18 cellular contexts compared by ENCODE assay signal in genomic region chr13:32225494-32225931, GRCh38.
A peak's percentile ranks its signal among the peaks of the same experiment; 100 is the strongest.
DNase-seq lines count a peak whose midpoint lies in the region; ATAC-seq and TF ChIP-seq lines count a peak whose summit lies in the region.
"Had no signal": no experiment of that assay in that cellular context is flagged by ENCODE, and none has a peak within 500 bp of the region (broad histone marks: within the 10 kb centered on the region; RNA-seq: fewer than 3 reads in every experiment).

No MANE protein-coding gene starts in this region.

- H3K14ac ChIP-seq in neuronal stem cell (ENCODE audit: low read length): no peak overlapping the region

- no peaks in the 10 kb centered on the region for H3K27me3 ChIP-seq in neuronal stem cell (ENCODE audit: control insufficient read depth in 3 of 3, insufficient read depth in 3 of 3, low read depth in 1 of 3, low read length in 3 of 3)
- H3K27me3 ChIP-seq: BE2C, cardiac muscle cell, vagina had no signal

- no peak overlapping the region for H4K91ac ChIP-seq in neuronal stem cell (ENCODE audit: low read depth, low read length, poor library complexity)

- no peak overlapping the region for H3K23ac ChIP-seq in neuronal stem cell (ENCODE audit: low read depth, low read length, poor library complexity)

- H3K18ac ChIP-seq in neuronal stem cell (ENCODE audit: low read length): no peak overlapping the region

- H2BK5ac ChIP-seq in neuronal stem cell (ENCODE audit: low read length): no peak overlapping the region

- H3K79me1 ChIP-seq in neuronal stem cell (ENCODE audit: low read depth, low read length): no peaks in the 10 kb centered on the region

- peaks cover 0 to 6% of the 10 kb centered on the region in 2 donors for H3K36me3 ChIP-seq in neuronal stem cell (replicated peaks in 1 of 2; ENCODE audit: control insufficient read depth in 2 of 2, insufficient read depth in 2 of 2, low read length in 2 of 2)
- H3K36me3 ChIP-seq: cardiac muscle cell, prostate gland had no signal

- WGBS in neuronal stem cell (ENCODE audit: extremely low coverage in 2 of 2, insufficient read length in 2 of 2, insufficient replicate concordance in 1 of 2), 2 donors: no CpG with 5 or more reads among the region's 5 CpGs

- no peak overlapping the region for H3K4me3 ChIP-seq in fibroblast of mammary gland (ENCODE audit: control insufficient read depth, low read depth, low read length)
- no peak overlapping the region for H3K4me3 ChIP-seq in neuronal stem cell (ENCODE audit: low read length in 2 of 2)
- H3K4me3 ChIP-seq: cardiac muscle cell, K562, prostate gland, vagina had no signal

- no peak overlapping the region for H2AK5ac ChIP-seq in neuronal stem cell (ENCODE audit: low read depth, low read length)

- no peak overlapping the region for H2BK15ac ChIP-seq in neuronal stem cell (ENCODE audit: low read length)

- H2BK12ac ChIP-seq in neuronal stem cell (ENCODE audit: low read length): no peak overlapping the region

- TF ChIP-seq CTCF in fibroblast of mammary gland (conservative IDR thresholded peaks at IDR 0.05; ENCODE audit: control insufficient read depth, insufficient read depth, low read depth, low read length): no peak

- no peak overlapping the region for H4K8ac ChIP-seq in neuronal stem cell (ENCODE audit: low read depth, low read length)

- H2BK120ac ChIP-seq in neuronal stem cell (ENCODE audit: low read depth, low read length): no peak overlapping the region

- peaks cover 0 to 3% of the 10 kb centered on the region in 2 donors for H3K4me1 ChIP-seq in neuronal stem cell (ENCODE audit: control insufficient read depth in 2 of 2, insufficient read depth in 1 of 2, low read depth in 1 of 2, low read length in 2 of 2)
- H3K4me1 ChIP-seq: prostate gland, vagina had no signal

- DNase-seq in AG20443 (ENCODE audit: low spot score): peak; percentile 23
- DNase-seq in NCI-H226: peak; percentile 15
- peak; percentile 38 for DNase-seq in fibroblast of mammary gland (ENCODE audit: low read depth)
- DNase-seq in neuronal stem cell (ENCODE audit: low spot score): no peak
- DNase-seq in stimulated activated CD8-positive, alpha-beta memory T cell treated with anti-CD3 and anti-CD28 coated beads, Interleukin-4, amount 100 ng/mL, for 48 hours: no peak
- no peak for DNase-seq in stimulated activated CD4-positive, alpha-beta T cell treated with anti-CD3 and anti-CD28 coated beads, Interleukin-4, amount 100 ng/mL, for 1 hour
- DNase-seq in DMS 273 (lab: John Stamatoyannopoulos, UW; ENCODE audit: unreplicated experiment): no peak
- DNase-seq: activated CD8-positive, alpha-beta T cell treated with anti-CD3 and anti-CD28 coated beads for 36 hours; activated effector memory CD4-positive, alpha-beta T cell treated with anti-CD3 and anti-CD28 coated beads, Interleukin-2, amount 50 U/mL, for 16 hours; BE2C; NCI-H1694 treated with DMSO at 0.1 percent for 48 hours; SHP77 treated with DMSO at 0.1 percent for 48 hours had no signal

- H3K9ac ChIP-seq in neuronal stem cell (ENCODE audit: low read depth, low read length, poor library complexity): no peak overlapping the region

- no peak for ATAC-seq in GM21529 (IDR thresholded peaks at IDR 0.05; ENCODE audit: unreplicated experiment)
- ATAC-seq: activated CD8-positive, alpha-beta T cell treated with anti-CD3 and anti-CD28 coated beads for 36 hours; K562; stimulated activated effector memory CD8-positive, alpha-beta T cell treated with anti-CD3 and anti-CD28 coated beads, Interleukin-12 subunit alpha, Interleukin-12 subunit beta, amount 100 ng/mL, for 72 hours had no signal

- no peak overlapping the region for H2AFZ ChIP-seq in neuronal stem cell (ENCODE audit: low read length)

- H3K4me2 ChIP-seq in neuronal stem cell (ENCODE audit: insufficient read depth, low read length, poor library complexity, severe bottlenecking): no peak overlapping the region

- no peak overlapping the region for H3K4ac ChIP-seq in neuronal stem cell (ENCODE audit: low read length)

- H3K9me3 ChIP-seq in neuronal stem cell (replicated peaks in 1 of 2; ENCODE audit: control insufficient read depth in 2 of 2, insufficient read depth in 1 of 2, low read depth in 1 of 2, low read length in 2 of 2): no peaks in the 10 kb centered on the region
- H3K9me3 ChIP-seq: BE2C, prostate gland, vagina had no signal

- peak overlapping the region; percentile 11 for H3K27ac ChIP-seq in neuronal stem cell (replicated peaks; ENCODE audit: low read length)
- H3K27ac ChIP-seq: cardiac muscle cell, prostate gland, vagina had no signal

Comparison
In these comparisons a context has a peak if more than half of its experiments do, and no peak if none do; other contexts are left out.
1. DNase-seq: peak in AG20443 (single experiment), NCI-H226 (single experiment) and fibroblast of mammary gland (single experiment); none in neuronal stem cell (single experiment), stimulated activated CD8-positive, alpha-beta memory T cell treated with anti-CD3 and anti-CD28 coated beads, Interleukin-4, amount 100 ng/mL, for 48 hours (single experiment), stimulated activated CD4-positive, alpha-beta T cell treated with anti-CD3 and anti-CD28 coated beads, Interleukin-4, amount 100 ng/mL, for 1 hour (single experiment) and DMS 273 (single experiment).